In genomic region chr3:172129868-172130751, GRCh38 we compare ENCODE assay signal across 1 cellular context.
TF ChIP-seq lines count a peak whose summit lies in the region.

No MANE protein-coding gene starts in this region.

TF ChIP-seq in GM23338, 12 proteins besides CTCF, POLR2A, EP300 and RAD21 (continued from another document):
- no peak for TF ChIP-seq POLR2AphosphoS5 (IDR thresholded peaks at IDR 0.05; ENCODE audit: low read depth)
